ENCODE assay signal across 30 cellular contexts in the genomic region with DNA sequence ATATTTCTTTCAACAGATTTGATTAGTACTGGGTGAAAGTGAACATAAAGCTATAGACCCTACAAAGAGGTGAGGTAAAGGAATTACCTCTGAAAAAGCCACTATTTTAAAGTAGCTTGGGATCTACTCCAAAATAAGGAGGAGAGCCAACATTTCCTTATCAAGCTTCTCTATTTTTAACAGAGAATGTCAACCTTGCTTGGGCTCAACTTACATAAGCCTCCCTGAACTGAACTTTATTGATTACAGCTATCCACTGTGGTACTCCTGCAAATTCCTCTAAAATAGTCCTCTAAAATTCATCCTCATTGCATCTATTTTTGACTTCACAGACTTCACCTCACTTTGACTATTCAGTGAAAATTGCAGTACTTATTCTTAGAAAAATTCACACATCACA.
"Had no signal": no experiment of that assay in that cellular context is flagged by ENCODE, and none has a peak within 500 bp of the region (broad histone marks: within the 10 kb centered on the region; RNA-seq: fewer than 3 reads in every experiment).

No MANE protein-coding gene starts in this region.

- DNase-seq: hypothalamus; immature natural killer cell; kidney; left colon; lower lobe of right lung; mammary epithelial cell; mesendoderm; naive B cell; natural killer cell; nephron progenitor cell; occipital lobe; psoas muscle; stimulated activated CD4-positive, alpha-beta T cell treated with anti-CD3 and anti-CD28 coated beads, Interleukin-12 subunit alpha, Interleukin-12 subunit beta, amount 100 ng/mL, for 4 hours; stimulated activated CD4-positive, alpha-beta T cell treated with anti-CD3 and anti-CD28 coated beads, Interleukin-15, amount 100 ng/mL, for 24 hours; stimulated activated CD4-positive, alpha-beta T cell treated with anti-CD3 and anti-CD28 coated beads, Interleukin-2, amount 100 ng/mL, for 24 hours; stimulated activated CD4-positive, alpha-beta T cell treated with anti-CD3 and anti-CD28 coated beads, Interleukin-4, amount 100 ng/mL, for 1 hour; stimulated activated naive CD4-positive, alpha-beta T cell; tibial artery; trophoblast cell; upper lobe of right lung had no signal

- H3K9ac ChIP-seq: neural progenitor cell, parathyroid adenoma had no signal

- H3K4me2 ChIP-seq: neural progenitor cell had no signal

- H3K4me3 ChIP-seq: lower lobe of right lung, neural progenitor cell, psoas muscle, skin epidermis, suprapubic skin, thoracic aorta, tibial artery, upper lobe of right lung had no signal

- H3K79me2 ChIP-seq: parathyroid adenoma had no signal

- H3K4me1 ChIP-seq: lower lobe of right lung, neural progenitor cell, parathyroid adenoma, suprapubic skin, upper lobe of right lung had no signal

- ATAC-seq: left colon; lower lobe of right lung; natural killer cell; psoas muscle; sciatic nerve; stimulated activated effector memory CD8-positive, alpha-beta T cell treated with anti-CD3 and anti-CD28 coated beads, Interleukin-12 subunit alpha, Interleukin-12 subunit beta, amount 100 ng/mL, for 72 hours; upper lobe of right lung had no signal

- H3K27me3 ChIP-seq: neural progenitor cell, neutrophil, suprapubic skin, tibial artery, upper lobe of right lung had no signal

- H3K9me3 ChIP-seq: lower lobe of right lung, neutrophil, psoas muscle, suprapubic skin, thoracic aorta, tibial artery, upper lobe of right lung had no signal

- FAIRE-seq: islet of Langerhans, urothelium cell line had no signal

- H2AFZ ChIP-seq: neural progenitor cell, parathyroid adenoma had no signal

- H3K27ac ChIP-seq: lower lobe of right lung, neural progenitor cell, neutrophil, parathyroid adenoma, psoas muscle, skin epidermis, suprapubic skin, thoracic aorta, tibial artery, upper lobe of right lung had no signal
